ENCODE assay signal across 16 cellular contexts in genomic region chr1:206463137-206463536, GRCh38. TPM values are rescaled to one million over a fixed set of nuclear protein-coding genes. Genes with fewer than 3 reads are reported as not detected.
DNase-seq lines count a peak whose midpoint lies in the region; ATAC-seq and TF ChIP-seq lines count a peak whose summit lies in the region.
"Had no signal": no experiment of that assay in that cellular context is flagged by ENCODE, and none has a peak within 500 bp of the region (broad histone marks: within the 10 kb centered on the region; RNA-seq: fewer than 3 reads in every experiment).

No MANE protein-coding gene starts in this region.

- H3K36me3 Mint-ChIP-seq in activated T-cell treated with anti-CD3 and anti-CD28 coated beads, Interleukin-2, amount 50 U/mL, for 24 hours (ENCODE audit: low read depth), result peaks cover 1% of the 10 kb centered on the region
- peaks cover 27% of the 10 kb centered on the region for H3K36me3 Mint-ChIP-seq in HFFc6 (ENCODE audit: low read depth)
- H3K36me3 Mint-ChIP-seq in activated naive CD8-positive, alpha-beta T cell treated with anti-CD3 and anti-CD28 coated beads, Interleukin-2, amount 10 ng/mL, durations not matched to agents 7 days and 5 days, result peaks cover 5% of the 10 kb centered on the region
- H3K36me3 Mint-ChIP-seq in naive thymus-derived CD8-positive, alpha-beta T cell, result no peaks in the 10 kb centered on the region
- H3K36me3 Mint-ChIP-seq: naive B cell had no signal

- DNase-seq in activated T-cell treated with anti-CD3 and anti-CD28 coated beads, Interleukin-2, amount 50 U/mL, for 24 hours, result no peak
- DNase-seq in activated T-cell treated with anti-CD3 and anti-CD28 coated beads, Interleukin-2, amount 50 U/mL, for 48 hours, result no peak
- DNase-seq in HFFc6 (no peak), NOMO-1 treated with DMSO at 0.1 percent for 48 hours (lab: John Stamatoyannopoulos, UW; ENCODE audit: unreplicated experiment) (no peak), germinal center (ENCODE audit: low spot score) (no peak), dermis blood vessel endothelial cell (no peak)
- no peak for DNase-seq in activated naive CD8-positive, alpha-beta T cell treated with anti-CD3 and anti-CD28 coated beads, Interleukin-2, amount 10 ng/mL, durations not matched to agents 7 days and 5 days
- no peak for DNase-seq in naive thymus-derived CD8-positive, alpha-beta T cell
- DNase-seq: ACHN; activated CD4-positive, CD25-positive, alpha-beta regulatory T cell treated with anti-CD3 and anti-CD28 coated beads, Interleukin-2, amount 50 U/mL, for 72 hours; activated effector memory CD4-positive, alpha-beta T cell treated with anti-CD3 and anti-CD28 coated beads, Interleukin-2, amount 50 U/mL, for 16 hours; immature natural killer cell; naive B cell; NCI-H187 treated with DMSO at 0.1 percent for 48 hours; NCI-H510A treated with DMSO at 0.1 percent for 48 hours; Right ventricle myocardium superior had no signal

- H3K4me1 Mint-ChIP-seq in activated T-cell treated with anti-CD3 and anti-CD28 coated beads, Interleukin-2, amount 50 U/mL, for 24 hours (ENCODE audit: low read depth), result peaks cover 55% of the 10 kb centered on the region
- peaks cover 53% of the 10 kb centered on the region for H3K4me1 Mint-ChIP-seq in HFFc6 (ENCODE audit: low read depth)
- H3K4me1 Mint-ChIP-seq in activated naive CD8-positive, alpha-beta T cell treated with anti-CD3 and anti-CD28 coated beads, Interleukin-2, amount 10 ng/mL, durations not matched to agents 7 days and 5 days, result peaks cover 46% of the 10 kb centered on the region
- peaks cover 32 to 54% (median 50%) of the 10 kb centered on the region in 4 donors for H3K4me1 Mint-ChIP-seq in naive thymus-derived CD8-positive, alpha-beta T cell
- H3K4me1 Mint-ChIP-seq: immature natural killer cell had no signal

- H3K9me3 Mint-ChIP-seq in activated T-cell treated with anti-CD3 and anti-CD28 coated beads, Interleukin-2, amount 50 U/mL, for 24 hours, result no peaks in the 10 kb centered on the region
- H3K9me3 Mint-ChIP-seq in HFFc6, result no peaks in the 10 kb centered on the region
- no peaks in the 10 kb centered on the region for H3K9me3 Mint-ChIP-seq in activated naive CD8-positive, alpha-beta T cell treated with anti-CD3 and anti-CD28 coated beads, Interleukin-2, amount 10 ng/mL, durations not matched to agents 7 days and 5 days
- no peaks in the 10 kb centered on the region for H3K9me3 Mint-ChIP-seq in naive thymus-derived CD8-positive, alpha-beta T cell
- H3K9me3 Mint-ChIP-seq: immature natural killer cell, naive B cell had no signal

- H3K4me3 Mint-ChIP-seq in activated T-cell treated with anti-CD3 and anti-CD28 coated beads, Interleukin-2, amount 50 U/mL, for 24 hours, result no peak overlapping the region
- no peak overlapping the region for H3K4me3 Mint-ChIP-seq in HFFc6
- H3K4me3 Mint-ChIP-seq in activated naive CD8-positive, alpha-beta T cell treated with anti-CD3 and anti-CD28 coated beads, Interleukin-2, amount 10 ng/mL, durations not matched to agents 7 days and 5 days, result no peak overlapping the region
- no peak overlapping the region for H3K4me3 Mint-ChIP-seq in naive thymus-derived CD8-positive, alpha-beta T cell
- H3K4me3 Mint-ChIP-seq: immature natural killer cell, naive B cell had no signal

- ATAC-seq in activated naive CD8-positive, alpha-beta T cell treated with anti-CD3 and anti-CD28 coated beads, Interleukin-2, amount 10 ng/mL, durations not matched to agents 7 days and 5 days (ENCODE audit: low read depth), result peak; percentile 21
- ATAC-seq in naive thymus-derived CD8-positive, alpha-beta T cell, result no peak

- H3K27me3 Mint-ChIP-seq in activated T-cell treated with anti-CD3 and anti-CD28 coated beads, Interleukin-2, amount 50 U/mL, for 24 hours, result no peaks in the 10 kb centered on the region
- peaks cover 14% of the 10 kb centered on the region for H3K27me3 Mint-ChIP-seq in HFFc6 (ENCODE audit: insufficient read depth)
- no peaks in the 10 kb centered on the region for H3K27me3 Mint-ChIP-seq in activated naive CD8-positive, alpha-beta T cell treated with anti-CD3 and anti-CD28 coated beads, Interleukin-2, amount 10 ng/mL, durations not matched to agents 7 days and 5 days
- no peaks in the 10 kb centered on the region for H3K27me3 Mint-ChIP-seq in naive thymus-derived CD8-positive, alpha-beta T cell
- H3K27me3 Mint-ChIP-seq: naive B cell had no signal

- H3K27ac Mint-ChIP-seq in activated T-cell treated with anti-CD3 and anti-CD28 coated beads, Interleukin-2, amount 50 U/mL, for 24 hours, result peak overlapping the region; percentile 23
- H3K27ac Mint-ChIP-seq in HFFc6, result peak overlapping the region; percentile 90; the same call in 1 of the 2 replicates
- peak overlapping the region; percentile 75 for H3K27ac Mint-ChIP-seq in activated naive CD8-positive, alpha-beta T cell treated with anti-CD3 and anti-CD28 coated beads, Interleukin-2, amount 10 ng/mL, durations not matched to agents 7 days and 5 days
- peak overlapping the region; percentile 32 to 93 (median 76) for H3K27ac Mint-ChIP-seq in naive thymus-derived CD8-positive, alpha-beta T cell
- H3K27ac Mint-ChIP-seq: immature natural killer cell had no signal

- POLR2A ChIA-PET in activated naive CD8-positive, alpha-beta T cell treated with anti-CD3 and anti-CD28 coated beads, Interleukin-2, amount 10 ng/mL, durations not matched to agents 7 days and 5 days (lab: Charles Lee), result no interaction called here
- POLR2A ChIA-PET in naive thymus-derived CD8-positive, alpha-beta T cell (lab: Charles Lee), result interaction anchor here (2.9 kb wide), 1 partner anchor 7 kb away, joined by 22 read pairs; the partner anchor contains the start of gene IKBKE

- no peak for TF ChIP-seq CTCF in HFFc6 (IDR thresholded peaks at IDR 0.05)

RNA-seq across cellular contexts. Expression of gene IKBKE, which starts 7.1 kb away (rescaled TPM):
- 10 to 100 TPM; 15.1 to 19.6 (median 17.1) TPM for total RNA-seq in HFFc6 (2021; fragmentation: NEBNext Ultra II Directional; extraction: Animal tissue kit (Norgen Biotek cat#: 25700))
- total RNA-seq in activated naive CD8-positive, alpha-beta T cell treated with anti-CD3 and anti-CD28 coated beads, Interleukin-2, amount 10 ng/mL, durations not matched to agents 7 days and 5 days, result 10 to 100 TPM; 83.5 to 84.0 TPM
- 10 to 100 TPM; 82.9 to 87.3 TPM for total RNA-seq in naive thymus-derived CD8-positive, alpha-beta T cell
- 10 to 100 TPM; 40.5 to 57.0 (median 55.5) TPM for polyA plus RNA-seq in naive thymus-derived CD8-positive, alpha-beta T cell
- total RNA-seq in dermis blood vessel endothelial cell, result 23.3 and 33.9 TPM in 2 replicates

RNA-seq across cellular contexts. Expression of gene RASSF5, which starts 44.2 kb away (rescaled TPM):
- total RNA-seq in HFFc6 (2021; fragmentation: NEBNext Ultra II Directional; extraction: Animal tissue kit (Norgen Biotek cat#: 25700)), result 1 to 10 TPM in 2 of 6 experiments, under 1 TPM in 4; 0.52 to 1.1 (median 0.82) TPM
- total RNA-seq in activated naive CD8-positive, alpha-beta T cell treated with anti-CD3 and anti-CD28 coated beads, Interleukin-2, amount 10 ng/mL, durations not matched to agents 7 days and 5 days, result 100 to 1,000 TPM; 211 TPM
- 100 to 1,000 TPM; 224 to 229 TPM for total RNA-seq in naive thymus-derived CD8-positive, alpha-beta T cell
- polyA plus RNA-seq in naive thymus-derived CD8-positive, alpha-beta T cell, result 100 to 1,000 TPM; 233 to 358 (median 291) TPM
- 0.33 and 0.51 TPM in 2 replicates for total RNA-seq in dermis blood vessel endothelial cell

Comparison
In these comparisons a context has a peak if more than half of its experiments do, and no peak if none do; other contexts are left out.
1. H3K27ac Mint-ChIP-seq: peak in every context shown above with its lines; median percentile 90 in HFFc6; 76 in naive thymus-derived CD8-positive, alpha-beta T cell; 75 in activated naive CD8-positive, alpha-beta T cell treated with anti-CD3 and anti-CD28 coated beads, Interleukin-2, amount 10 ng/mL, durations not matched to agents 7 days and 5 days; 23 in activated T-cell treated with anti-CD3 and anti-CD28 coated beads, Interleukin-2, amount 50 U/mL, for 24 hours.
2. RNA of gene RASSF5, which starts 44.2 kb away (total RNA-seq): 224 to 229 TPM in naive thymus-derived CD8-positive, alpha-beta T cell and 211 TPM in activated naive CD8-positive, alpha-beta T cell treated with anti-CD3 and anti-CD28 coated beads, Interleukin-2, amount 10 ng/mL, durations not matched to agents 7 days and 5 days; 0.52 to 1.1 TPM in HFFc6 and 0.33 to 0.51 TPM in dermis blood vessel endothelial cell; every median in the first group is over 100 times any median in the second.